ENCODE assay signal across 8 cellular contexts in genomic region chr12:9295872-9296271, GRCh38.
DNase-seq lines count a peak whose midpoint lies in the region; ATAC-seq and TF ChIP-seq lines count a peak whose summit lies in the region.
"Not testable (repeated sequence)": the region's sequence is repeated elsewhere in the genome, so short reads cannot be mapped to it uniquely, and the experiment has no call there.

No MANE protein-coding gene starts in this region.

- not testable (repeated sequence) for TF ChIP-seq POLR2A in gastrocnemius medialis (IDR thresholded peaks at IDR 0.05)

- not testable (repeated sequence) for H3K9me3 ChIP-seq in CD4-positive, CD25-positive, alpha-beta regulatory T cell (ENCODE audit: control insufficient read depth in 2 of 2, low read length in 2 of 2); CD8-positive, alpha-beta T cell (ENCODE audit: low read length); T-helper 17 cell (ENCODE audit: control insufficient read depth, low read length, poor library complexity, severe bottlenecking); naive thymus-derived CD4-positive, alpha-beta T cell (ENCODE audit: control insufficient read depth in 2 of 3, low read length in 3 of 3); gastrocnemius medialis

- H3K27me3 Mint-ChIP-seq in CD4-positive, CD25-positive, alpha-beta regulatory T cell; CD8-positive, alpha-beta T cell (ENCODE audit: low read depth); T-helper 17 cell; activated T-cell treated with anti-CD3 and anti-CD28 coated beads, Interleukin-2, amount 50 U/mL, for 4 hours (ENCODE audit: low read depth); activated naive CD8-positive, alpha-beta T cell treated with anti-CD3 and anti-CD28 coated beads, Interleukin-2, amount 10 ng/mL, durations not matched to agents 7 days and 5 days; effector memory CD8-positive, alpha-beta T cell; naive thymus-derived CD4-positive, alpha-beta T cell: not testable (repeated sequence)

- POLR2A ChIA-PET in CD8-positive, alpha-beta T cell (lab: Charles Lee); activated naive CD8-positive, alpha-beta T cell treated with anti-CD3 and anti-CD28 coated beads, Interleukin-2, amount 10 ng/mL, durations not matched to agents 7 days and 5 days (lab: Charles Lee); naive thymus-derived CD4-positive, alpha-beta T cell (lab: Charles Lee): not testable (repeated sequence)

- intact Hi-C loops in CD8-positive, alpha-beta T cell (cut with DNase I, micrococcal nuclease); naive thymus-derived CD4-positive, alpha-beta T cell (cut with micrococcal nuclease); gastrocnemius medialis (cut with DNase I; ENCODE audit: low total_unique reads): not testable (repeated sequence)

- not testable (repeated sequence) for H3K9me3 Mint-ChIP-seq in CD4-positive, CD25-positive, alpha-beta regulatory T cell; CD8-positive, alpha-beta T cell; activated T-cell treated with anti-CD3 and anti-CD28 coated beads, Interleukin-2, amount 50 U/mL, for 4 hours; activated naive CD8-positive, alpha-beta T cell treated with anti-CD3 and anti-CD28 coated beads, Interleukin-2, amount 10 ng/mL, durations not matched to agents 7 days and 5 days; effector memory CD8-positive, alpha-beta T cell; naive thymus-derived CD4-positive, alpha-beta T cell

- not testable (repeated sequence) for DNase-seq in CD4-positive, CD25-positive, alpha-beta regulatory T cell; CD8-positive, alpha-beta T cell; T-helper 17 cell; activated T-cell treated with anti-CD3 and anti-CD28 coated beads, Interleukin-2, amount 50 U/mL, for 4 hours; activated naive CD8-positive, alpha-beta T cell treated with anti-CD3 and anti-CD28 coated beads, Interleukin-2, amount 10 ng/mL, durations not matched to agents 7 days and 5 days; effector memory CD8-positive, alpha-beta T cell; naive thymus-derived CD4-positive, alpha-beta T cell; gastrocnemius medialis

- H3K4me3 Mint-ChIP-seq in CD4-positive, CD25-positive, alpha-beta regulatory T cell; CD8-positive, alpha-beta T cell; T-helper 17 cell; activated T-cell treated with anti-CD3 and anti-CD28 coated beads, Interleukin-2, amount 50 U/mL, for 4 hours; activated naive CD8-positive, alpha-beta T cell treated with anti-CD3 and anti-CD28 coated beads, Interleukin-2, amount 10 ng/mL, durations not matched to agents 7 days and 5 days; effector memory CD8-positive, alpha-beta T cell; naive thymus-derived CD4-positive, alpha-beta T cell: not testable (repeated sequence)

- H3K4me1 ChIP-seq in CD4-positive, CD25-positive, alpha-beta regulatory T cell (ENCODE audit: control insufficient read depth, insufficient read depth, low read length, poor library complexity, severe bottlenecking); CD8-positive, alpha-beta T cell (ENCODE audit: insufficient read depth, low read length); naive thymus-derived CD4-positive, alpha-beta T cell (ENCODE audit: control insufficient read depth in 2 of 2, insufficient read depth in 2 of 2, low read length in 2 of 2); gastrocnemius medialis: not testable (repeated sequence)

- peak; percentile 46 to 80 for ATAC-seq in CD4-positive, CD25-positive, alpha-beta regulatory T cell (ENCODE audit: low read depth in 2 of 2)
- ATAC-seq in CD8-positive, alpha-beta T cell = peak; percentile 88
- peak; percentile 81 for ATAC-seq in T-helper 17 cell
- peak; percentile 28 to 41 for ATAC-seq in activated T-cell treated with anti-CD3 and anti-CD28 coated beads, Interleukin-2, amount 50 U/mL, for 4 hours
- ATAC-seq in activated naive CD8-positive, alpha-beta T cell treated with anti-CD3 and anti-CD28 coated beads, Interleukin-2, amount 10 ng/mL, durations not matched to agents 7 days and 5 days (ENCODE audit: low read depth) = peak; percentile 60
- peak; percentile 94 for ATAC-seq in effector memory CD8-positive, alpha-beta T cell (replicated peaks)
- peak; percentile 78 for ATAC-seq in naive thymus-derived CD4-positive, alpha-beta T cell
- ATAC-seq in gastrocnemius medialis = peak; percentile 55 to 83

- TF ChIP-seq CTCF in CD8-positive, alpha-beta T cell (IDR thresholded peaks at IDR 0.05); gastrocnemius medialis (IDR thresholded peaks at IDR 0.05 in 4 of 5, conservative IDR thresholded peaks at IDR 0.05 in 1 of 5): not testable (repeated sequence)

- CTCF ChIA-PET in CD8-positive, alpha-beta T cell (lab: Charles Lee); naive thymus-derived CD4-positive, alpha-beta T cell (lab: Charles Lee): not testable (repeated sequence)

- H3K27ac Mint-ChIP-seq in CD4-positive, CD25-positive, alpha-beta regulatory T cell; CD8-positive, alpha-beta T cell; T-helper 17 cell; activated naive CD8-positive, alpha-beta T cell treated with anti-CD3 and anti-CD28 coated beads, Interleukin-2, amount 10 ng/mL, durations not matched to agents 7 days and 5 days; effector memory CD8-positive, alpha-beta T cell: not testable (repeated sequence)
- H3K27ac Mint-ChIP-seq in naive thymus-derived CD4-positive, alpha-beta T cell = peak overlapping the region in 2 of 9 donors; percentile 52 to 78

- not testable (repeated sequence) for H3K4me3 ChIP-seq in CD4-positive, CD25-positive, alpha-beta regulatory T cell (ENCODE audit: low read depth, low read length); CD8-positive, alpha-beta T cell (ENCODE audit: low read depth, low read length); naive thymus-derived CD4-positive, alpha-beta T cell (ENCODE audit: low read length); gastrocnemius medialis

- in situ Hi-C loops in gastrocnemius medialis (cut with MboI; ENCODE audit: low sequenced_read_pairs in 4 of 4) = not testable (repeated sequence)

- not testable (repeated sequence) for H3K4me1 Mint-ChIP-seq in CD4-positive, CD25-positive, alpha-beta regulatory T cell; CD8-positive, alpha-beta T cell (ENCODE audit: low read depth); T-helper 17 cell; activated T-cell treated with anti-CD3 and anti-CD28 coated beads, Interleukin-2, amount 50 U/mL, for 4 hours (ENCODE audit: low read depth); activated naive CD8-positive, alpha-beta T cell treated with anti-CD3 and anti-CD28 coated beads, Interleukin-2, amount 10 ng/mL, durations not matched to agents 7 days and 5 days; effector memory CD8-positive, alpha-beta T cell (ENCODE audit: low read depth in 2 of 2); naive thymus-derived CD4-positive, alpha-beta T cell

- not testable (repeated sequence) for H3K36me3 ChIP-seq in CD4-positive, CD25-positive, alpha-beta regulatory T cell (ENCODE audit: control insufficient read depth, insufficient read depth, low read length); CD8-positive, alpha-beta T cell (ENCODE audit: insufficient read depth, low read length); naive thymus-derived CD4-positive, alpha-beta T cell (ENCODE audit: control insufficient read depth in 2 of 3, insufficient read depth in 3 of 3, low read length in 3 of 3); gastrocnemius medialis

- not testable (repeated sequence) for H3K27me3 ChIP-seq in CD4-positive, CD25-positive, alpha-beta regulatory T cell (ENCODE audit: control insufficient read depth, insufficient read depth, low read length); CD8-positive, alpha-beta T cell (ENCODE audit: insufficient read depth, low read length); naive thymus-derived CD4-positive, alpha-beta T cell (ENCODE audit: control insufficient read depth in 2 of 2, insufficient read depth in 2 of 2, low read length in 2 of 2); gastrocnemius medialis

- not testable (repeated sequence) for H3K36me3 Mint-ChIP-seq in CD4-positive, CD25-positive, alpha-beta regulatory T cell; CD8-positive, alpha-beta T cell; T-helper 17 cell (ENCODE audit: low read depth); activated T-cell treated with anti-CD3 and anti-CD28 coated beads, Interleukin-2, amount 50 U/mL, for 4 hours (ENCODE audit: insufficient read depth); activated naive CD8-positive, alpha-beta T cell treated with anti-CD3 and anti-CD28 coated beads, Interleukin-2, amount 10 ng/mL, durations not matched to agents 7 days and 5 days; effector memory CD8-positive, alpha-beta T cell (ENCODE audit: insufficient read depth); naive thymus-derived CD4-positive, alpha-beta T cell

- H3K27ac ChIP-seq in CD4-positive, CD25-positive, alpha-beta regulatory T cell (ENCODE audit: insufficient read depth, low read length, poor library complexity, severe bottlenecking); CD8-positive, alpha-beta T cell (ENCODE audit: low read depth, low read length); naive thymus-derived CD4-positive, alpha-beta T cell (ENCODE audit: low read depth, low read length); gastrocnemius medialis: not testable (repeated sequence)

Comparison
In these comparisons a context has a peak if more than half of its experiments do, and no peak if none do; other contexts are left out.
1. ATAC-seq: peak in every context shown above with its lines; median percentile 94 in effector memory CD8-positive, alpha-beta T cell; 88 in CD8-positive, alpha-beta T cell; 81 in T-helper 17 cell; 78 in naive thymus-derived CD4-positive, alpha-beta T cell; 69 in gastrocnemius medialis; 63 in CD4-positive, CD25-positive, alpha-beta regulatory T cell; 60 in activated naive CD8-positive, alpha-beta T cell treated with anti-CD3 and anti-CD28 coated beads, Interleukin-2, amount 10 ng/mL, durations not matched to agents 7 days and 5 days; 34 in activated T-cell treated with anti-CD3 and anti-CD28 coated beads, Interleukin-2, amount 50 U/mL, for 4 hours.